Comparison of ENCODE assay signal across 13 cellular contexts in genomic region chr7:24419070-24419469, GRCh38.
DNase-seq lines count a peak whose midpoint lies in the region; ATAC-seq and TF ChIP-seq lines count a peak whose summit lies in the region.
"Had no signal": no experiment of that assay in that cellular context is flagged by ENCODE, and none has a peak within 500 bp of the region (broad histone marks: within the 10 kb centered on the region; RNA-seq: fewer than 3 reads in every experiment).

No MANE protein-coding gene starts in this region.

- CTCF ChIA-PET in HCT116 (lab: Charles Lee), result no interaction called here

- no peak overlapping the region for H3K27ac ChIP-seq in HCT116 (ENCODE audit: low read depth, low read length)
- H3K27ac ChIP-seq: upper lobe of right lung had no signal

- POLR2A ChIA-PET in HCT116 (lab: Charles Lee), result no interaction called here

- H3K4me1 Mint-ChIP-seq in immature natural killer cell, result no peaks in the 10 kb centered on the region

- H3K9me3 ChIP-seq in HCT116 (ENCODE audit: control insufficient read depth in 1 of 2, insufficient read depth in 1 of 2, low read depth in 1 of 2, low read length in 2 of 2), result no peaks in the 10 kb centered on the region
- H3K9me3 ChIP-seq: mucosa of descending colon had no signal

- H3K79me2 ChIP-seq in HCT116 (ENCODE audit: insufficient read depth, low read length), result no peaks in the 10 kb centered on the region

- H4K20me1 ChIP-seq in HCT116 (ENCODE audit: insufficient read depth), result no peaks in the 10 kb centered on the region

- BruUV-seq in HCT116 (replicated peaks; lab: Mats Ljungman, UMichigan), result no TSS peak

- H3K9me3 Mint-ChIP-seq in immature natural killer cell, result no peaks in the 10 kb centered on the region

- H3K36me3 Mint-ChIP-seq in immature natural killer cell, result peaks cover 0 to 4% (median 0%) of the 10 kb centered on the region in 3 donors

- no peak overlapping the region for H3K27ac Mint-ChIP-seq in immature natural killer cell

- H3K27me3 ChIP-seq in HCT116 (ENCODE audit: insufficient read depth, low read length), result no peaks in the 10 kb centered on the region
- H3K27me3 ChIP-seq: upper lobe of right lung had no signal

- RAD21 ChIA-PET in HCT116 (lab: Charles Lee; ENCODE audit: low non-redundant PET in 1 of 2, low total read pairs in 2 of 2, uncharacterized antibody in 2 of 2, unreplicated experiment in 2 of 2), result no interaction called here

- intact Hi-C loops in HCT116 (cut with micrococcal nuclease), result no loop called here

- no peak overlapping the region for H3K4me3 ChIP-seq in HCT116 (replicated peaks in 1 of 2; ENCODE audit: low read depth in 1 of 2, low read length in 2 of 2)
- H3K4me3 ChIP-seq: mucosa of descending colon, upper lobe of right lung had no signal

- peak; percentile 80 for ATAC-seq in HCT116
- peak; percentile 76 for ATAC-seq in SK-N-SH treated with all-trans-retinoic acid at 6 μM for 48 hours
- ATAC-seq in HG02884 (IDR thresholded peaks at IDR 0.05; ENCODE audit: unreplicated experiment), result no peak
- no peak for ATAC-seq in GM18858 (IDR thresholded peaks at IDR 0.05; ENCODE audit: unreplicated experiment)
- no peak for ATAC-seq in GM19351 (IDR thresholded peaks at IDR 0.05; ENCODE audit: unreplicated experiment)
- ATAC-seq: mucosa of descending colon, upper lobe of right lung had no signal

- no peaks in the 10 kb centered on the region for H3K36me3 ChIP-seq in HCT116 (ENCODE audit: control insufficient read depth in 1 of 2, insufficient read depth in 2 of 2, low read length in 2 of 2)
- H3K36me3 ChIP-seq: upper lobe of right lung had no signal

- H2AFZ ChIP-seq in HCT116 (ENCODE audit: low read depth, low read length, poor library complexity, severe bottlenecking), result peak overlapping the region; percentile 36

- TF ChIP-seq CTCF in HCT116 (IDR thresholded peaks at IDR 0.05 in 2 of 3, conservative IDR thresholded peaks at IDR 0.05 in 1 of 3; ENCODE audit: borderline replicate concordance in 1 of 3, insufficient read depth in 1 of 3, low read depth in 2 of 3, low read length in 2 of 3), result no peak

- H3K4me2 ChIP-seq in HCT116 (ENCODE audit: low read length), result no peak overlapping the region

- DNase-seq in EH (ENCODE audit: low read depth), result peak; percentile 29
- peak; percentile 21 for DNase-seq in HCT116 (ENCODE audit: low read depth, low spot score)
- DNase-seq in immature natural killer cell, result peak in 2 of 3 donors; percentile 3 to 7
- no peak for DNase-seq in activated T-cell treated with anti-CD3 and anti-CD28 coated beads, Interleukin-2, amount 50 U/mL, for 48 hours
- DNase-seq: COR-L47, mucosa of descending colon, NCI-H187, posterior cingulate gyrus, upper lobe of right lung had no signal

- H3K9me2 ChIP-seq in HCT116 (ENCODE audit: insufficient read depth), result no peaks in the 10 kb centered on the region

- H3K27me3 Mint-ChIP-seq in immature natural killer cell (ENCODE audit: low read depth in 3 of 3), result peaks cover 1 to 2% (median 2%) of the 10 kb centered on the region in 3 donors

- no peak for TF ChIP-seq POLR2A in HCT116 (IDR thresholded peaks at IDR 0.05; ENCODE audit: borderline replicate concordance, extremely low read depth, insufficient read depth, insufficient read length)

- no peak overlapping the region for H3K9ac ChIP-seq in HCT116 (ENCODE audit: low read length)

- no peaks in the 10 kb centered on the region for H3K4me1 ChIP-seq in HCT116 (ENCODE audit: control insufficient read depth in 1 of 2, insufficient read depth in 2 of 2, low read length in 2 of 2)
- H3K4me1 ChIP-seq: upper lobe of right lung had no signal

- no peak overlapping the region for H3K4me3 Mint-ChIP-seq in immature natural killer cell

- TF ChIP-seq RAD21 in HCT116 (IDR thresholded peaks at IDR 0.05; ENCODE audit: low read depth), result no peak

TF ChIP-seq in HCT116, 20 proteins besides CTCF, POLR2A, EP300 and RAD21:
- no peak for TF ChIP-seq EGR1 (IDR thresholded peaks at IDR 0.05; ENCODE audit: low read depth)

TF ChIP-seq in SK-N-SH treated with all-trans-retinoic acid at 6 μM for 48 hours, 23 proteins besides CTCF, POLR2A, EP300 and RAD21 (continues in another document):
- no peak for TF ChIP-seq ZNF70 (CRISPR knock-in tag; IDR thresholded peaks at IDR 0.05)
- TF ChIP-seq SNAI2 (CRISPR knock-in tag; IDR thresholded peaks at IDR 0.05), result no peak
- TF ChIP-seq ZC3H10 (CRISPR knock-in tag; IDR thresholded peaks at IDR 0.05), result no peak
- TF ChIP-seq TOX (CRISPR knock-in tag; IDR thresholded peaks at IDR 0.05; ENCODE audit: borderline replicate concordance), result no peak
- TF ChIP-seq OSR1 (CRISPR knock-in tag; IDR thresholded peaks at IDR 0.05), result no peak
- TF ChIP-seq ARNTL (CRISPR knock-in tag; IDR thresholded peaks at IDR 0.05; ENCODE audit: borderline replicate concordance, low read depth), result no peak
- TF ChIP-seq PPARA (CRISPR knock-in tag; IDR thresholded peaks at IDR 0.05; ENCODE audit: borderline replicate concordance), result no peak
- TF ChIP-seq CSDC2 (CRISPR knock-in tag; IDR thresholded peaks at IDR 0.05), result no peak
- no peak for TF ChIP-seq ZNF565 (CRISPR knock-in tag; conservative IDR thresholded peaks at IDR 0.05; ENCODE audit: low read depth)
- TF ChIP-seq TSHZ2 (CRISPR knock-in tag; IDR thresholded peaks at IDR 0.05), result no peak
- no peak for TF ChIP-seq ISL1 (CRISPR knock-in tag; IDR thresholded peaks at IDR 0.05)
- no peak for TF ChIP-seq ZFP30 (CRISPR knock-in tag; IDR thresholded peaks at IDR 0.05)
- no peak for TF ChIP-seq TCF4 (CRISPR knock-in tag; IDR thresholded peaks at IDR 0.05; ENCODE audit: borderline replicate concordance)
- TF ChIP-seq ZNF8 (CRISPR knock-in tag; IDR thresholded peaks at IDR 0.05), result no peak
- no peak for TF ChIP-seq POU6F1 (CRISPR knock-in tag; IDR thresholded peaks at IDR 0.05; ENCODE audit: borderline replicate concordance, low read depth)
- TF ChIP-seq PATZ1 (CRISPR knock-in tag; IDR thresholded peaks at IDR 0.05; ENCODE audit: borderline replicate concordance), result no peak
- TF ChIP-seq RARB (CRISPR knock-in tag; IDR thresholded peaks at IDR 0.05), result no peak
- TF ChIP-seq ESRRG (CRISPR knock-in tag; IDR thresholded peaks at IDR 0.05), result no peak

Comparison
In these comparisons a context has a peak if more than half of its experiments do, and no peak if none do; other contexts are left out.
1. DNase-seq: peak in EH (single experiment), HCT116 (single experiment) and immature natural killer cell (2 of 3); none in activated T-cell treated with anti-CD3 and anti-CD28 coated beads, Interleukin-2, amount 50 U/mL, for 48 hours (0 of 2).
2. ATAC-seq: peak in HCT116 (single experiment) and SK-N-SH treated with all-trans-retinoic acid at 6 μM for 48 hours (single experiment); none in HG02884 (single experiment), GM18858 (single experiment) and GM19351 (single experiment).